Comparison of ENCODE assay signal across 8 cellular contexts in the genomic region with DNA sequence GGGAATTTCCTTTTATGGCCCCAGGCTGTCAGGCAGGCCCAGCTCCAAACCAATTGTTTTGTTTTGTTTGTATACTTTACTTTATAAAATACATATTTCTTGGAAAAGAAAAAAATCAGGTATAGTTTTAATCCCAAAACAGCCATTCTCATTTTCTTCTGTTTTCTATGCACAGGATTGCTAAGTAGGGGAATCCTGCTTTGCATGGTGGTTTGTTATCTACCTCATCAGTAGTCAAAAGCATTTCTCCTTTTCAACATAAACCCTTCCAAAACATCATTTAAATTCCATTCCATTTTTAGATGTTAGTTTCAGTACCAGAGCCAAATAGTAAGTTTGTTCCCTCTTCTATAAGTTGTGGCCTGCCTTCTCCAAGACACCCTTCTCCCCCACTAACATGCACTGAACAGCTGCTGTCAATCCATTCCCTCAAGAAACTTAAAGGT. TPM values are rescaled to one million over a fixed set of nuclear protein-coding genes. Genes with fewer than 3 reads are reported as not detected.
DNase-seq lines count a peak whose midpoint lies in the region; ATAC-seq, FAIRE-seq and TF ChIP-seq lines count a peak whose summit lies in the region.

No MANE protein-coding gene starts in this region.

- TF ChIP-seq EP300 in HepG2 (IDR thresholded peaks at IDR 0.05; ENCODE audit: low read depth in 2 of 2, low read length in 2 of 2) (no peak), HepG2 (CRISPR knock-in tag; IDR thresholded peaks at IDR 0.05; ENCODE audit: borderline replicate concordance) (no peak)

- H3K4me2 ChIP-seq in HepG2 (ENCODE audit: low read depth, low read length), result peak overlapping the region; percentile 99

- POLR2A ChIA-PET in activated CD4-positive, alpha-beta T cell treated with anti-CD3 and anti-CD28 coated beads, Interleukin-2, amount 10 ng/mL, durations not matched to agents 7 days and 5 days (lab: Charles Lee), result no interaction called here
- POLR2A ChIA-PET in HepG2 (lab: Yijun Ruan, JAX), result interaction anchor here (0.7 to 2.1 kb wide), 10 partner anchors 9 to 166 kb away, joined by 3 to 36 read pairs (median 4); a partner anchor contains a TSS

- DNase-seq in activated CD4-positive, alpha-beta T cell treated with anti-CD3 and anti-CD28 coated beads, Interleukin-2, amount 10 ng/mL, durations not matched to agents 7 days and 5 days, result peak; percentile 4
- no peak for DNase-seq in activated CD4-positive, alpha-beta T cell treated with anti-CD3 and anti-CD28 coated beads, Interleukin-2, amount 50 U/mL, for 4 hours
- no peak for DNase-seq in activated T-helper 1 cell treated with anti-CD3 and anti-CD28 coated beads, Interleukin-12 subunit alpha, Interleukin-12 subunit beta, Interleukin-2, Interleukin-4 antibody, amounts not matched to agents 30 ng/mL and 10 ng/mL and 1 ng/mL, durations not matched to agents 14 hours and 24 hours and 36 hours (ENCODE audit: low spot score)
- DNase-seq in HepG2 (ENCODE audit: low spot score), result no peak
- no peak for DNase-seq in thoracic aorta (ENCODE audit: low spot score)
- no peak for DNase-seq in AML-193 (lab: John Stamatoyannopoulos, UW)
- DNase-seq in NCI-H128 (lab: John Stamatoyannopoulos, UW; ENCODE audit: unreplicated experiment), result no peak
- no peak for DNase-seq in activated T-cell treated with anti-CD3 and anti-CD28 coated beads, Interleukin-2, amount 50 U/mL, for 1 hour

- TF ChIP-seq RAD21 in HepG2 (CRISPR knock-in tag; IDR thresholded peaks at IDR 0.05), result no peak

- H3K27me3 Mint-ChIP-seq in activated CD4-positive, alpha-beta T cell treated with anti-CD3 and anti-CD28 coated beads, Interleukin-2, amount 10 ng/mL, durations not matched to agents 7 days and 5 days, result no peaks in the 10 kb centered on the region
- no peaks in the 10 kb centered on the region for H3K27me3 Mint-ChIP-seq in activated T-helper 1 cell treated with anti-CD3 and anti-CD28 coated beads, Interleukin-12 subunit alpha, Interleukin-12 subunit beta, Interleukin-2, Interleukin-4 antibody, amounts not matched to agents 30 ng/mL and 10 ng/mL and 1 ng/mL, durations not matched to agents 14 hours and 24 hours and 36 hours (ENCODE audit: insufficient read depth)

- intact Hi-C loops in activated T-helper 1 cell treated with anti-CD3 and anti-CD28 coated beads, Interleukin-12 subunit alpha, Interleukin-12 subunit beta, Interleukin-2, Interleukin-4 antibody, amounts not matched to agents 30 ng/mL and 10 ng/mL and 1 ng/mL, durations not matched to agents 14 hours and 24 hours and 36 hours (cut with micrococcal nuclease), result loop anchor here (1.0 to 10.0 kb wide), 6 partner anchors 12 to 1378 kb away; a partner anchor contains a TSS
- intact Hi-C loops in HepG2 (cut with micrococcal nuclease; ENCODE audit: unreplicated experiment), result no loop called here

- peak overlapping the region; percentile 90 for H3K27ac Mint-ChIP-seq in activated CD4-positive, alpha-beta T cell treated with anti-CD3 and anti-CD28 coated beads, Interleukin-2, amount 10 ng/mL, durations not matched to agents 7 days and 5 days
- peak overlapping the region; percentile 86 for H3K27ac Mint-ChIP-seq in activated T-helper 1 cell treated with anti-CD3 and anti-CD28 coated beads, Interleukin-12 subunit alpha, Interleukin-12 subunit beta, Interleukin-2, Interleukin-4 antibody, amounts not matched to agents 30 ng/mL and 10 ng/mL and 1 ng/mL, durations not matched to agents 14 hours and 24 hours and 36 hours

- 0 out of 4 replicates have a peak, but pooled peaks of 1 of the 2 experiments have one; percentile 4 for TF ChIP-seq POLR2A in HepG2 (IDR thresholded peaks at IDR 0.05; ENCODE audit: insufficient read depth in 1 of 2, low read depth in 2 of 2, low read length in 2 of 2)

- no peak overlapping the region for H3K4me3 Mint-ChIP-seq in activated CD4-positive, alpha-beta T cell treated with anti-CD3 and anti-CD28 coated beads, Interleukin-2, amount 10 ng/mL, durations not matched to agents 7 days and 5 days
- peak overlapping the region; percentile 56 for H3K4me3 Mint-ChIP-seq in activated T-helper 1 cell treated with anti-CD3 and anti-CD28 coated beads, Interleukin-12 subunit alpha, Interleukin-12 subunit beta, Interleukin-2, Interleukin-4 antibody, amounts not matched to agents 30 ng/mL and 10 ng/mL and 1 ng/mL, durations not matched to agents 14 hours and 24 hours and 36 hours

- peaks cover 50% of the 10 kb centered on the region for H3K36me3 Mint-ChIP-seq in activated CD4-positive, alpha-beta T cell treated with anti-CD3 and anti-CD28 coated beads, Interleukin-2, amount 10 ng/mL, durations not matched to agents 7 days and 5 days (ENCODE audit: low read depth)
- peaks cover 34% of the 10 kb centered on the region for H3K36me3 Mint-ChIP-seq in activated T-helper 1 cell treated with anti-CD3 and anti-CD28 coated beads, Interleukin-12 subunit alpha, Interleukin-12 subunit beta, Interleukin-2, Interleukin-4 antibody, amounts not matched to agents 30 ng/mL and 10 ng/mL and 1 ng/mL, durations not matched to agents 14 hours and 24 hours and 36 hours (ENCODE audit: low read depth)

- H3K4me3 ChIP-seq in HepG2 (replicated peaks in 1 of 3; ENCODE audit: insufficient read depth in 1 of 3, low read depth in 2 of 3, low read length in 3 of 3) (peak overlapping the region in 1 of 3 experiments; percentile 27; a peak in 1 of 6 replicates), thoracic aorta (peak overlapping the region; percentile 89)

- H3K9me3 ChIP-seq in HepG2 (ENCODE audit: low read length) (no peaks in the 10 kb centered on the region), thoracic aorta (no peaks in the 10 kb centered on the region)

- H3K27me3 ChIP-seq in HepG2 (ENCODE audit: control insufficient read depth in 1 of 2, insufficient read depth in 2 of 2, low read length in 2 of 2), result no peaks in the 10 kb centered on the region; a peak in 1 of 5 replicates
- H3K27me3 ChIP-seq in thoracic aorta (replicated peaks; ENCODE audit: insufficient read depth), result no peaks in the 10 kb centered on the region

- FAIRE-seq in HepG2 (lab: Jason Lieb, UNC), result no peak

- peak overlapping the region; percentile 68 for H3K9ac ChIP-seq in HepG2 (ENCODE audit: insufficient read depth, low read depth, low read length)

- H3K36me3 ChIP-seq in HepG2 (replicated peaks in 1 of 2; ENCODE audit: control insufficient read depth in 1 of 2, insufficient read depth in 2 of 2, low read length in 2 of 2), result peaks cover 21 to 37% of the 10 kb centered on the region in 2 experiments
- peaks cover 35% of the 10 kb centered on the region for H3K36me3 ChIP-seq in thoracic aorta

- BruUV-seq in HepG2 (replicated peaks; lab: Mats Ljungman, UMichigan), result no TSS peak

- H3K79me2 ChIP-seq in HepG2 (ENCODE audit: insufficient read depth, low read length), result peaks cover 47% of the 10 kb centered on the region

- in situ Hi-C loops in HepG2 (cut with HindIII; ENCODE audit: extremely low pct_ligation_motif_present, low pct_unique_long_range_greater_than_20kb), result loop anchor here (10.0 kb wide), 1 partner anchor 122 kb away; a partner anchor contains a TSS

- peaks cover 38% of the 10 kb centered on the region for H3K4me1 Mint-ChIP-seq in activated CD4-positive, alpha-beta T cell treated with anti-CD3 and anti-CD28 coated beads, Interleukin-2, amount 10 ng/mL, durations not matched to agents 7 days and 5 days
- H3K4me1 Mint-ChIP-seq in activated T-helper 1 cell treated with anti-CD3 and anti-CD28 coated beads, Interleukin-12 subunit alpha, Interleukin-12 subunit beta, Interleukin-2, Interleukin-4 antibody, amounts not matched to agents 30 ng/mL and 10 ng/mL and 1 ng/mL, durations not matched to agents 14 hours and 24 hours and 36 hours (ENCODE audit: low read depth), result peaks cover 46% of the 10 kb centered on the region

- no peak overlapping the region for H2AFZ ChIP-seq in HepG2 (ENCODE audit: low read length)

- CTCF ChIA-PET in activated CD4-positive, alpha-beta T cell treated with anti-CD3 and anti-CD28 coated beads, Interleukin-2, amount 10 ng/mL, durations not matched to agents 7 days and 5 days (lab: Charles Lee), result interaction anchor here (0.9 to 3.3 kb wide), 2 partner anchors 12 to 76 kb away, joined by 5 to 10 read pairs; a partner anchor contains a TSS
- CTCF ChIA-PET in HepG2 (lab: Yijun Ruan, JAX; ENCODE audit: low intra/inter-chr PET ratio, low total read pairs), result no interaction called here

- ATAC-seq in HepG2, result no peak
- ATAC-seq in thoracic aorta (ENCODE audit: insufficient number of reproducible peaks, low FRiP score, low read depth), result no peak

- TF ChIP-seq CTCF in HepG2 (CRISPR knock-in tag; IDR thresholded peaks at IDR 0.05) (no peak), thoracic aorta (IDR thresholded peaks at IDR 0.05) (no peak)

- H3K27ac ChIP-seq in HepG2 (ENCODE audit: extremely low read length, insufficient read depth, low read length) (peak overlapping the region; percentile 62), thoracic aorta (peak overlapping the region; percentile 99 to 100)

- peaks cover 54% of the 10 kb centered on the region for H3K4me1 ChIP-seq in HepG2 (ENCODE audit: insufficient read depth, low read length)
- peaks cover 51 to 70% of the 10 kb centered on the region in 2 donors for H3K4me1 ChIP-seq in thoracic aorta (ENCODE audit: control insufficient read depth in 1 of 2, low read depth in 2 of 2)

- H3K9me3 Mint-ChIP-seq in activated CD4-positive, alpha-beta T cell treated with anti-CD3 and anti-CD28 coated beads, Interleukin-2, amount 10 ng/mL, durations not matched to agents 7 days and 5 days, result no peaks in the 10 kb centered on the region
- no peaks in the 10 kb centered on the region for H3K9me3 Mint-ChIP-seq in activated T-helper 1 cell treated with anti-CD3 and anti-CD28 coated beads, Interleukin-12 subunit alpha, Interleukin-12 subunit beta, Interleukin-2, Interleukin-4 antibody, amounts not matched to agents 30 ng/mL and 10 ng/mL and 1 ng/mL, durations not matched to agents 14 hours and 24 hours and 36 hours

- H4K20me1 ChIP-seq in HepG2 (ENCODE audit: insufficient read depth, low read length), result no peaks in the 10 kb centered on the region

RNA-seq across cellular contexts. Expression of a gene that starts 3.6 kb away (rescaled TPM):
- total RNA-seq in activated CD4-positive, alpha-beta T cell treated with anti-CD3 and anti-CD28 coated beads, Interleukin-2, amount 10 ng/mL, durations not matched to agents 7 days and 5 days, result 100 to 1,000 TPM; 155 to 163 TPM
- total RNA-seq in activated T-helper 1 cell treated with anti-CD3 and anti-CD28 coated beads, Interleukin-12 subunit alpha, Interleukin-12 subunit beta, Interleukin-2, Interleukin-4 antibody, amounts not matched to agents 30 ng/mL and 10 ng/mL and 1 ng/mL, durations not matched to agents 14 hours and 24 hours and 36 hours, result 90.1 and 97.5 TPM in 2 replicates
- total RNA-seq in HepG2 (2016; rRNA removed; fragmentation: Illumina TruSeq; extraction: Trizol), result 70.3 and 78.1 TPM in 2 replicates
- total RNA-seq in HepG2 (2016; cell fraction: cytosol; rRNA removed; fragmentation: Illumina TruSeq; extraction: Trizol; ENCODE audit: low read depth), result 16.4 and 17.1 TPM in 2 replicates
- 76.3 and 78.2 TPM in 2 replicates for total RNA-seq in HepG2 (2016; cell fraction: insoluble cytoplasmic fraction; rRNA removed; fragmentation: Illumina TruSeq; extraction: Trizol)
- 27.7 and 34.3 TPM in 2 replicates for total RNA-seq in HepG2 (2016; cell fraction: membrane; rRNA removed; fragmentation: Illumina TruSeq; extraction: Trizol)
- total RNA-seq in HepG2 (2016; cell fraction: nucleus; rRNA removed; fragmentation: Illumina TruSeq; extraction: Trizol), result 37.1 and 41.4 TPM in 2 replicates
- polyA plus RNA-seq in HepG2 (2011; rRNA removed), result 108 and 118 TPM in 2 replicates
- polyA plus RNA-seq in HepG2 (2011; cell fraction: cytosol; rRNA removed), result 111 and 115 TPM in 2 replicates
- polyA plus RNA-seq in HepG2 (2011; cell fraction: nucleus; rRNA removed), result 123 and 126 TPM in 2 replicates
- 51.2 and 60.5 TPM in 2 replicates for polyA plus RNA-seq in HepG2 (2012)
- polyA plus RNA-seq in HepG2 (2016; cell fraction: cytosol; fragmentation: Illumina TruSeq; extraction: Trizol; ENCODE audit: low read depth), result 21.0 and 21.5 TPM in 2 replicates
- 73.1 and 87.0 TPM in 2 replicates for polyA plus RNA-seq in HepG2 (2016; cell fraction: insoluble cytoplasmic fraction; fragmentation: Illumina TruSeq; extraction: Trizol; ENCODE audit: low read depth)
- 25.9 and 28.0 TPM in 2 replicates for polyA plus RNA-seq in HepG2 (2016; cell fraction: membrane; fragmentation: Illumina TruSeq; extraction: Trizol; ENCODE audit: low read depth)
- polyA plus RNA-seq in HepG2 (2016; cell fraction: nucleus; fragmentation: Illumina TruSeq; extraction: Trizol; ENCODE audit: insufficient read depth, low read depth), result 62.8 and 70.6 TPM in 2 replicates
- 144 and 217 TPM in 2 replicates for polyA minus RNA-seq in HepG2 (2011; rRNA and poly(A)+ RNA removed; ENCODE audit: low replicate concordance)
- polyA minus RNA-seq in HepG2 (2011; cell fraction: cytosol; rRNA and poly(A)+ RNA removed), result 53.4 and 54.9 TPM in 2 replicates
- 55.0 and 72.9 TPM in 2 replicates for polyA minus RNA-seq in HepG2 (2011; cell fraction: nucleus; rRNA and poly(A)+ RNA removed)
- 100 to 1,000 TPM; 338 to 588 TPM for total RNA-seq in thoracic aorta

RNA-seq across cellular contexts. Expression of a gene that starts 3.8 kb away (rescaled TPM):
- total RNA-seq in activated CD4-positive, alpha-beta T cell treated with anti-CD3 and anti-CD28 coated beads, Interleukin-2, amount 10 ng/mL, durations not matched to agents 7 days and 5 days, result 10 to 100 TPM; 23.0 to 27.1 TPM
- 38.8 and 40.5 TPM in 2 replicates for total RNA-seq in activated T-helper 1 cell treated with anti-CD3 and anti-CD28 coated beads, Interleukin-12 subunit alpha, Interleukin-12 subunit beta, Interleukin-2, Interleukin-4 antibody, amounts not matched to agents 30 ng/mL and 10 ng/mL and 1 ng/mL, durations not matched to agents 14 hours and 24 hours and 36 hours
- 21.6 and 29.1 TPM in 2 replicates for total RNA-seq in HepG2 (2016; rRNA removed; fragmentation: Illumina TruSeq; extraction: Trizol)
- total RNA-seq in HepG2 (2016; cell fraction: cytosol; rRNA removed; fragmentation: Illumina TruSeq; extraction: Trizol; ENCODE audit: low read depth), result 3.8 and 5.1 TPM in 2 replicates
- 21.5 and 32.8 TPM in 2 replicates for total RNA-seq in HepG2 (2016; cell fraction: insoluble cytoplasmic fraction; rRNA removed; fragmentation: Illumina TruSeq; extraction: Trizol)
- 9.7 and 11.5 TPM in 2 replicates for total RNA-seq in HepG2 (2016; cell fraction: membrane; rRNA removed; fragmentation: Illumina TruSeq; extraction: Trizol)
- total RNA-seq in HepG2 (2016; cell fraction: nucleus; rRNA removed; fragmentation: Illumina TruSeq; extraction: Trizol), result 16.4 and 20.2 TPM in 2 replicates
- polyA plus RNA-seq in HepG2 (2011; rRNA removed), result 7.2 and 7.7 TPM in 2 replicates
- 4.3 and 4.5 TPM in 2 replicates for polyA plus RNA-seq in HepG2 (2011; cell fraction: cytosol; rRNA removed)
- polyA plus RNA-seq in HepG2 (2011; cell fraction: nucleus; rRNA removed), result 6.7 and 8.1 TPM in 2 replicates
- polyA plus RNA-seq in HepG2 (2012), result 9.2 and 11.7 TPM in 2 replicates
- polyA plus RNA-seq in HepG2 (2016; cell fraction: cytosol; fragmentation: Illumina TruSeq; extraction: Trizol; ENCODE audit: low read depth), result 2.3 and 3.9 TPM in 2 replicates
- 25.8 and 25.9 TPM in 2 replicates for polyA plus RNA-seq in HepG2 (2016; cell fraction: insoluble cytoplasmic fraction; fragmentation: Illumina TruSeq; extraction: Trizol; ENCODE audit: low read depth)
- 5.2 and 6.2 TPM in 2 replicates for polyA plus RNA-seq in HepG2 (2016; cell fraction: membrane; fragmentation: Illumina TruSeq; extraction: Trizol; ENCODE audit: low read depth)
- 17.3 and 18.4 TPM in 2 replicates for polyA plus RNA-seq in HepG2 (2016; cell fraction: nucleus; fragmentation: Illumina TruSeq; extraction: Trizol; ENCODE audit: insufficient read depth, low read depth)
- polyA minus RNA-seq in HepG2 (2011; rRNA and poly(A)+ RNA removed; ENCODE audit: low replicate concordance), result 9.9 and 22.6 TPM in 2 replicates
- polyA minus RNA-seq in HepG2 (2011; cell fraction: cytosol; rRNA and poly(A)+ RNA removed), result 1.8 and 3.3 TPM in 2 replicates
- polyA minus RNA-seq in HepG2 (2011; cell fraction: nucleus; rRNA and poly(A)+ RNA removed), result 19.1 and 22.3 TPM in 2 replicates
- total RNA-seq in thoracic aorta, result 10 to 100 TPM; 13.9 to 35.8 TPM

RNA-seq across cellular contexts. Expression of a gene that starts 4.8 kb away (rescaled TPM):
- total RNA-seq in activated CD4-positive, alpha-beta T cell treated with anti-CD3 and anti-CD28 coated beads, Interleukin-2, amount 10 ng/mL, durations not matched to agents 7 days and 5 days, result 100 to 1,000 TPM; 138 to 156 TPM
- 155 and 166 TPM in 2 replicates for total RNA-seq in activated T-helper 1 cell treated with anti-CD3 and anti-CD28 coated beads, Interleukin-12 subunit alpha, Interleukin-12 subunit beta, Interleukin-2, Interleukin-4 antibody, amounts not matched to agents 30 ng/mL and 10 ng/mL and 1 ng/mL, durations not matched to agents 14 hours and 24 hours and 36 hours
- total RNA-seq in HepG2 (2016; rRNA removed; fragmentation: Illumina TruSeq; extraction: Trizol) (51.0 and 71.3 TPM in 2 replicates), thoracic aorta (10 to 100 TPM; 39.5 to 40.0 TPM)
- total RNA-seq in HepG2 (2016; cell fraction: cytosol; rRNA removed; fragmentation: Illumina TruSeq; extraction: Trizol; ENCODE audit: low read depth), result 280 and 312 TPM in 2 replicates
- 37.8 and 65.8 TPM in 2 replicates for total RNA-seq in HepG2 (2016; cell fraction: insoluble cytoplasmic fraction; rRNA removed; fragmentation: Illumina TruSeq; extraction: Trizol)
- 172 and 203 TPM in 2 replicates for total RNA-seq in HepG2 (2016; cell fraction: membrane; rRNA removed; fragmentation: Illumina TruSeq; extraction: Trizol)
- total RNA-seq in HepG2 (2016; cell fraction: nucleus; rRNA removed; fragmentation: Illumina TruSeq; extraction: Trizol), result 23.9 and 34.5 TPM in 2 replicates
- polyA plus RNA-seq in HepG2 (2011; rRNA removed), result 134 and 142 TPM in 2 replicates
- 64.4 and 94.2 TPM in 2 replicates for polyA plus RNA-seq in HepG2 (2011; cell fraction: cytosol; rRNA removed)
- polyA plus RNA-seq in HepG2 (2011; cell fraction: nucleus; rRNA removed), result 76.4 and 83.1 TPM in 2 replicates
- polyA plus RNA-seq in HepG2 (2012), result 79.6 and 103 TPM in 2 replicates
- 614 TPM in 2 replicates for polyA plus RNA-seq in HepG2 (2016; cell fraction: cytosol; fragmentation: Illumina TruSeq; extraction: Trizol; ENCODE audit: low read depth)
- polyA plus RNA-seq in HepG2 (2016; cell fraction: insoluble cytoplasmic fraction; fragmentation: Illumina TruSeq; extraction: Trizol; ENCODE audit: low read depth), result 76.0 and 96.8 TPM in 2 replicates
- polyA plus RNA-seq in HepG2 (2016; cell fraction: membrane; fragmentation: Illumina TruSeq; extraction: Trizol; ENCODE audit: low read depth), result 335 TPM in 2 replicates
- 91.8 and 94.6 TPM in 2 replicates for polyA plus RNA-seq in HepG2 (2016; cell fraction: nucleus; fragmentation: Illumina TruSeq; extraction: Trizol; ENCODE audit: insufficient read depth, low read depth)
- 60.8 and 157 TPM in 2 replicates for polyA minus RNA-seq in HepG2 (2011; rRNA and poly(A)+ RNA removed; ENCODE audit: low replicate concordance)
- 21.5 and 21.7 TPM in 2 replicates for polyA minus RNA-seq in HepG2 (2011; cell fraction: cytosol; rRNA and poly(A)+ RNA removed)
- 13.3 and 17.4 TPM in 2 replicates for polyA minus RNA-seq in HepG2 (2011; cell fraction: nucleus; rRNA and poly(A)+ RNA removed)

RNA-seq across cellular contexts. Expression of a gene that starts 12.0 kb away (rescaled TPM):
- 100 to 1,000 TPM in 1 of 2 experiments, 10 to 100 TPM in 1; 90.1 to 105 TPM for total RNA-seq in activated CD4-positive, alpha-beta T cell treated with anti-CD3 and anti-CD28 coated beads, Interleukin-2, amount 10 ng/mL, durations not matched to agents 7 days and 5 days
- 38.4 and 40.3 TPM in 2 replicates for total RNA-seq in activated T-helper 1 cell treated with anti-CD3 and anti-CD28 coated beads, Interleukin-12 subunit alpha, Interleukin-12 subunit beta, Interleukin-2, Interleukin-4 antibody, amounts not matched to agents 30 ng/mL and 10 ng/mL and 1 ng/mL, durations not matched to agents 14 hours and 24 hours and 36 hours
- total RNA-seq in HepG2 (2016; rRNA removed; fragmentation: Illumina TruSeq; extraction: Trizol) (13.9 and 14.4 TPM in 2 replicates), thoracic aorta (10 to 100 TPM; 66.7 to 75.6 TPM)
- total RNA-seq in HepG2 (2016; cell fraction: cytosol; rRNA removed; fragmentation: Illumina TruSeq; extraction: Trizol; ENCODE audit: low read depth), result 2.0 and 2.1 TPM in 2 replicates
- 12.7 and 19.0 TPM in 2 replicates for total RNA-seq in HepG2 (2016; cell fraction: insoluble cytoplasmic fraction; rRNA removed; fragmentation: Illumina TruSeq; extraction: Trizol)
- 5.1 and 5.7 TPM in 2 replicates for total RNA-seq in HepG2 (2016; cell fraction: membrane; rRNA removed; fragmentation: Illumina TruSeq; extraction: Trizol)
- total RNA-seq in HepG2 (2016; cell fraction: nucleus; rRNA removed; fragmentation: Illumina TruSeq; extraction: Trizol), result 44.6 and 53.2 TPM in 2 replicates
- polyA plus RNA-seq in HepG2 (2011; rRNA removed), result 74.6 and 75.4 TPM in 2 replicates
- polyA plus RNA-seq in HepG2 (2011; cell fraction: cytosol; rRNA removed), result 41.2 and 69.0 TPM in 2 replicates
- 130 and 133 TPM in 2 replicates for polyA plus RNA-seq in HepG2 (2011; cell fraction: nucleus; rRNA removed)
- polyA plus RNA-seq in HepG2 (2012), result 67.2 and 75.4 TPM in 2 replicates
- 3.2 and 3.3 TPM in 2 replicates for polyA plus RNA-seq in HepG2 (2016; cell fraction: cytosol; fragmentation: Illumina TruSeq; extraction: Trizol; ENCODE audit: low read depth)
- polyA plus RNA-seq in HepG2 (2016; cell fraction: insoluble cytoplasmic fraction; fragmentation: Illumina TruSeq; extraction: Trizol; ENCODE audit: low read depth), result 19.2 and 28.8 TPM in 2 replicates
- 6.8 and 8.7 TPM in 2 replicates for polyA plus RNA-seq in HepG2 (2016; cell fraction: membrane; fragmentation: Illumina TruSeq; extraction: Trizol; ENCODE audit: low read depth)
- 86.0 and 89.1 TPM in 2 replicates for polyA plus RNA-seq in HepG2 (2016; cell fraction: nucleus; fragmentation: Illumina TruSeq; extraction: Trizol; ENCODE audit: insufficient read depth, low read depth)
- 99.1 and 146 TPM in 2 replicates for polyA minus RNA-seq in HepG2 (2011; rRNA and poly(A)+ RNA removed; ENCODE audit: low replicate concordance)
- 64.9 and 85.0 TPM in 2 replicates for polyA minus RNA-seq in HepG2 (2011; cell fraction: cytosol; rRNA and poly(A)+ RNA removed)
- 36.2 and 41.0 TPM in 2 replicates for polyA minus RNA-seq in HepG2 (2011; cell fraction: nucleus; rRNA and poly(A)+ RNA removed)

RNA-seq across cellular contexts. Expression of a gene that starts 48.4 kb away (rescaled TPM):
- total RNA-seq in activated CD4-positive, alpha-beta T cell treated with anti-CD3 and anti-CD28 coated beads, Interleukin-2, amount 10 ng/mL, durations not matched to agents 7 days and 5 days, result under 1 TPM; 0.35 to 0.40 TPM
- 0.24 and 0.39 TPM in 2 replicates for total RNA-seq in activated T-helper 1 cell treated with anti-CD3 and anti-CD28 coated beads, Interleukin-12 subunit alpha, Interleukin-12 subunit beta, Interleukin-2, Interleukin-4 antibody, amounts not matched to agents 30 ng/mL and 10 ng/mL and 1 ng/mL, durations not matched to agents 14 hours and 24 hours and 36 hours
- total RNA-seq in HepG2 (2016; rRNA removed; fragmentation: Illumina TruSeq; extraction: Trizol) (under 0.01 TPM in 1 of 2 replicates, not detected in the other), thoracic aorta (10 to 100 TPM; 62.3 to 73.5 TPM)
- total RNA-seq in HepG2 (2016; cell fraction: cytosol; rRNA removed; fragmentation: Illumina TruSeq; extraction: Trizol; ENCODE audit: low read depth), result not detected in 2 replicates
- not detected in 2 replicates for total RNA-seq in HepG2 (2016; cell fraction: insoluble cytoplasmic fraction; rRNA removed; fragmentation: Illumina TruSeq; extraction: Trizol)
- not detected in 2 replicates for total RNA-seq in HepG2 (2016; cell fraction: membrane; rRNA removed; fragmentation: Illumina TruSeq; extraction: Trizol)
- total RNA-seq in HepG2 (2016; cell fraction: nucleus; rRNA removed; fragmentation: Illumina TruSeq; extraction: Trizol), result 0.06 TPM in 1 of 2 replicates, not detected in the other
- polyA plus RNA-seq in HepG2 (2011; rRNA removed), result 0.01 and 0.03 TPM in 2 replicates
- polyA plus RNA-seq in HepG2 (2011; cell fraction: cytosol; rRNA removed), result 0.01 TPM in 2 replicates
- polyA plus RNA-seq in HepG2 (2011; cell fraction: nucleus; rRNA removed), result 0.08 and 0.12 TPM in 2 replicates
- 0.03 and 0.09 TPM in 2 replicates for polyA plus RNA-seq in HepG2 (2012)
- polyA plus RNA-seq in HepG2 (2016; cell fraction: cytosol; fragmentation: Illumina TruSeq; extraction: Trizol; ENCODE audit: low read depth), result not detected in 2 replicates
- not detected in 2 replicates for polyA plus RNA-seq in HepG2 (2016; cell fraction: insoluble cytoplasmic fraction; fragmentation: Illumina TruSeq; extraction: Trizol; ENCODE audit: low read depth)
- polyA plus RNA-seq in HepG2 (2016; cell fraction: membrane; fragmentation: Illumina TruSeq; extraction: Trizol; ENCODE audit: low read depth), result not detected in 2 replicates
- polyA plus RNA-seq in HepG2 (2016; cell fraction: nucleus; fragmentation: Illumina TruSeq; extraction: Trizol; ENCODE audit: insufficient read depth, low read depth), result not detected in 2 replicates
- 0.07 and 0.16 TPM in 2 replicates for polyA minus RNA-seq in HepG2 (2011; rRNA and poly(A)+ RNA removed; ENCODE audit: low replicate concordance)
- polyA minus RNA-seq in HepG2 (2011; cell fraction: cytosol; rRNA and poly(A)+ RNA removed), result 0.10 TPM in 1 of 2 replicates, not detected in the other
- 0.12 and 0.13 TPM in 2 replicates for polyA minus RNA-seq in HepG2 (2011; cell fraction: nucleus; rRNA and poly(A)+ RNA removed)
